ENCODE assay signal across 8 cellular contexts in the genomic region with DNA sequence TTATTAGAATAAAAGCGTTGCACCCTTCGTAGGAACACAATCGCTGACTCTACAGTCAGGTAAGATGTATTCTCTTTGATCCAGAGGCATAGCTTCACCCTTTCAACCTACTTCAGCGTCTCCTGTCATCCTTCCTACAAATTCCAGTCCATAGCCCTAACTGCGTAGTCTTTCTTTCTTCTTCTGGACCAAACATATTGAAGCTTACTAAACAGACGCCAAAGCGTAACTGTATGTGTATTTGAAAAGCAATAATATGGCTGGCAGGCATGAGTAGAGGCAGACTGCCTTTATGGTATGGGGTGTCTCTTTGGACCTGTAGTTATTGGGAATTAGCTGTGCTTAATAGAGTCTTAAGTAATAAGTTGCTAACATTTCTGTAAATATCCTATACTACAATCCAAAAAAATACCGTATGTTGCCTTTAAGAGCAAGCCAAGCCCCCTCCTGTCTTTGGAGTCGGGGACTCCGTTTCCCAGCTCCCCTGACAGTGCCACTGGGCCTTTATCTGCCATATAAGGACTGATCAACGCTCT. TPM values are rescaled to one million over a fixed set of nuclear protein-coding genes. Genes with fewer than 3 reads are reported as not detected.
DNase-seq lines count a peak whose midpoint lies in the region; ATAC-seq, FAIRE-seq and TF ChIP-seq lines count a peak whose summit lies in the region.

No MANE protein-coding gene starts in this region.

- peaks cover 27% of the 10 kb centered on the region; the same call in 1 of the 2 replicates for H3K79me2 ChIP-seq in OCI-LY7 (ENCODE audit: insufficient read depth, low read depth, low read length)
- peaks cover 3% of the 10 kb centered on the region for H3K79me2 ChIP-seq in endothelial cell of umbilical vein (ENCODE audit: control insufficient read depth, insufficient read depth, low read length)
- peaks cover 41% of the 10 kb centered on the region for H3K79me2 ChIP-seq in parathyroid adenoma

- H4K20me1 ChIP-seq in OCI-LY7 (ENCODE audit: insufficient read depth, low read length) (no peaks in the 10 kb centered on the region), endothelial cell of umbilical vein (replicated peaks; ENCODE audit: control insufficient read depth, extremely low read depth, insufficient read depth, low read length) (no peaks in the 10 kb centered on the region)

- H3K9me3 ChIP-seq in ES-I3 (ENCODE audit: control insufficient read depth, insufficient read depth, low read length) (no peaks in the 10 kb centered on the region), OCI-LY7 (ENCODE audit: low read length) (peaks cover 22% of the 10 kb centered on the region; the same call in 1 of the 2 replicates), endothelial cell of umbilical vein (replicated peaks; ENCODE audit: control insufficient read depth, insufficient read depth, low read length) (no peaks in the 10 kb centered on the region), parathyroid adenoma (ENCODE audit: control insufficient read depth, low read length) (no peaks in the 10 kb centered on the region)

- H3K9me2 ChIP-seq in OCI-LY7 (ENCODE audit: insufficient read depth, low read length): no peaks in the 10 kb centered on the region

- H3K4me1 ChIP-seq in ES-I3 (ENCODE audit: insufficient read depth, low read length) (no peaks in the 10 kb centered on the region), OCI-LY7 (ENCODE audit: insufficient read depth, low read length, poor library complexity, severe bottlenecking) (peaks cover 16% of the 10 kb centered on the region), endothelial cell of umbilical vein (ENCODE audit: control insufficient read depth, extremely low read depth, insufficient read depth, low read length) (peaks cover 10% of the 10 kb centered on the region), parathyroid adenoma (peaks cover 12% of the 10 kb centered on the region)

- peak overlapping the region; percentile 41 for H3K9ac ChIP-seq in ES-I3 (ENCODE audit: low read depth, low read length)
- peak overlapping the region; percentile 2 for H3K9ac ChIP-seq in endothelial cell of umbilical vein (replicated peaks; ENCODE audit: extremely low read depth, insufficient read depth, low read length)
- no peak overlapping the region for H3K9ac ChIP-seq in parathyroid adenoma

- TF ChIP-seq CTCF in OCI-LY7 (conservative IDR thresholded peaks at IDR 0.05; ENCODE audit: low read length): no peak
- no peak for TF ChIP-seq CTCF in endothelial cell of umbilical vein (IDR thresholded peaks at IDR 0.05; ENCODE audit: extremely low read depth in 1 of 2, insufficient read depth in 1 of 2, low read depth in 1 of 2, low read length in 2 of 2)
- no peak for TF ChIP-seq CTCF in parathyroid adenoma (IDR thresholded peaks at IDR 0.05)

- no peaks in the 10 kb centered on the region for H3K36me3 ChIP-seq in ES-I3 (ENCODE audit: insufficient read depth, low read length)
- peaks cover 17% of the 10 kb centered on the region for H3K36me3 ChIP-seq in OCI-LY7 (ENCODE audit: insufficient read depth, low read length)
- peaks cover 0 to 3% of the 10 kb centered on the region in 2 experiments for H3K36me3 ChIP-seq in endothelial cell of umbilical vein (ENCODE audit: control insufficient read depth in 2 of 2, extremely low read depth in 1 of 2, insufficient read depth in 2 of 2, low read length in 2 of 2)
- H3K36me3 ChIP-seq in parathyroid adenoma (ENCODE audit: control insufficient read depth, insufficient read depth, low read length): no peaks in the 10 kb centered on the region

- intact Hi-C loops in OCI-LY7 (cut with micrococcal nuclease; ENCODE audit: unreplicated experiment): loop anchor here (1.0 kb wide), 1 partner anchor 26 kb away; the partner anchor contains the start of genes TRAPPC2B and ZNF547
- intact Hi-C loops in endothelial cell of umbilical vein (cut with micrococcal nuclease): loop anchor here (1.0 kb wide), 7 partner anchors 22 to 225 kb away; partner anchors contain the start of genes TRAPPC2B, ZNF134, ZNF17 and ZNF304

- no peaks in the 10 kb centered on the region for H3K9me1 ChIP-seq in endothelial cell of umbilical vein (replicated peaks; ENCODE audit: control insufficient read depth, extremely low read depth, insufficient read depth, low read length)

- no peak for FAIRE-seq in endothelial cell of umbilical vein (lab: Jason Lieb, UNC)

- H3K27me3 ChIP-seq in endothelial cell of umbilical vein (ENCODE audit: control insufficient read depth in 2 of 2, insufficient read depth in 2 of 2, low read length in 2 of 2) (no peaks in the 10 kb centered on the region), parathyroid adenoma (ENCODE audit: control insufficient read depth, insufficient read depth, low read length) (no peaks in the 10 kb centered on the region)

- dilution Hi-C loops in endothelial cell of umbilical vein (cut with MboI; ENCODE audit: extremely low pct_ligation_motif_present, low sequenced_read_pairs): loop anchor here (10.0 kb wide), 1 partner anchor 204 kb away; no protein-coding TSS in a partner anchor

- peak overlapping the region; percentile 100 for H2AFZ ChIP-seq in OCI-LY7 (ENCODE audit: low read length)
- H2AFZ ChIP-seq in endothelial cell of umbilical vein (ENCODE audit: low read depth, low read length): peak overlapping the region; percentile 97
- H2AFZ ChIP-seq in parathyroid adenoma: peak overlapping the region; percentile 98

- CTCF ChIA-PET in OCI-LY7 (lab: Charles Lee; ENCODE audit: unreplicated experiment): no interaction called here
- CTCF ChIA-PET in endothelial cell of umbilical vein (lab: Charles Lee): interaction anchor here (0.8 to 1.1 kb wide), 6 partner anchors 21 to 98 kb away, joined by 3 to 5 read pairs (median 4); partner anchors contain the start of genes ZNF304 and ZNF419

- H3K4me2 ChIP-seq in OCI-LY7 (ENCODE audit: low read length) (peak overlapping the region; percentile 53), endothelial cell of umbilical vein (ENCODE audit: insufficient read depth, low read length) (peak overlapping the region; percentile 32), parathyroid adenoma (ENCODE audit: low read length) (peak overlapping the region; percentile 50)

- BruUV-seq in OCI-LY7 (replicated peaks; lab: Mats Ljungman, UMichigan) (no TSS peak), endothelial cell of umbilical vein (replicated peaks; lab: Mats Ljungman, UMichigan) (TSS peak; percentile 85)

- DNase-seq in OCI-LY7 (ENCODE audit: low spot score) (no peak), endothelial cell of umbilical vein (ENCODE audit: low read depth, low spot score) (no peak), CD1c-positive myeloid dendritic cell (ENCODE audit: extremely low spot score) (no peak), NCI-H1092 (lab: John Stamatoyannopoulos, UW) (no peak), HK-2 (ENCODE audit: unreplicated experiment) (no peak)

- H3K4me3 ChIP-seq in OCI-LY7 (ENCODE audit: low read depth, low read length, poor library complexity, severe bottlenecking): peak overlapping the region; percentile 86
- H3K4me3 ChIP-seq in endothelial cell of umbilical vein (replicated peaks in 1 of 3; ENCODE audit: insufficient read depth in 1 of 3, low read depth in 1 of 3, low read length in 3 of 3): peak overlapping the region in 2 of 3 experiments; percentile 9 to 73
- H3K4me3 ChIP-seq in parathyroid adenoma (ENCODE audit: low read depth, low read length): peak overlapping the region; percentile 96

- POLR2A ChIA-PET in OCI-LY7 (lab: Charles Lee) (interaction anchor here (0.6 to 1.3 kb wide), 4 partner anchors 20 to 1165 kb away, joined by 3 read pairs; partner anchors contain the start of genes TRAPPC2B and ZNF547), endothelial cell of umbilical vein (lab: Charles Lee) (interaction anchor here (0.7 kb wide), 1 partner anchor 39 kb away, joined by 3 read pairs; no protein-coding TSS in a partner anchor)

- no peak for ATAC-seq in activated CD4-positive, CD25-positive, alpha-beta regulatory T cell treated with anti-CD3 and anti-CD28 coated beads, Interleukin-2, amount 50 U/mL, for 24 hours

- TF ChIP-seq POLR2A in endothelial cell of umbilical vein (IDR thresholded peaks at IDR 0.05; ENCODE audit: low read depth, low read length): no peak

- peak overlapping the region; percentile 14 for H3K27ac ChIP-seq in OCI-LY7 (ENCODE audit: low read depth, low read length, poor library complexity, severe bottlenecking)
- H3K27ac ChIP-seq in endothelial cell of umbilical vein (ENCODE audit: insufficient read depth, low read depth, low read length): no peak overlapping the region
- peak overlapping the region; percentile 95 for H3K27ac ChIP-seq in parathyroid adenoma

RNA-seq across cellular contexts. Expression of gene ZNF548, which starts 0.4 kb away (rescaled TPM):
- 18.9 and 23.9 TPM in 2 replicates for total RNA-seq in OCI-LY7 (2014; rRNA removed; shearing (Covaris generic))
- total RNA-seq in OCI-LY7 (2022) (41.8 and 42.4 TPM in 2 replicates), endothelial cell of umbilical vein (7.8 and 8.8 TPM in 2 replicates)
- polyA plus RNA-seq in endothelial cell of umbilical vein: 7.5 and 7.7 TPM in 2 replicates
- 4.8 and 5.2 TPM in 2 replicates for polyA plus RNA-seq in endothelial cell of umbilical vein (2011; cell fraction: cytosol; rRNA removed)
- polyA plus RNA-seq in endothelial cell of umbilical vein (2011; cell fraction: nucleus; rRNA removed): 12.1 and 16.3 TPM in 2 replicates
- 3.9 TPM in 2 replicates for polyA plus RNA-seq in endothelial cell of umbilical vein (2012)
- 26.3 and 42.8 TPM in 2 replicates for polyA minus RNA-seq in endothelial cell of umbilical vein
- polyA minus RNA-seq in endothelial cell of umbilical vein (2011; cell fraction: cytosol; rRNA and poly(A)+ RNA removed): 10.3 TPM
- 11.2 and 16.2 TPM in 2 replicates for polyA minus RNA-seq in endothelial cell of umbilical vein (2011; cell fraction: nucleus; rRNA and poly(A)+ RNA removed)

RNA-seq across cellular contexts. Expression of gene ZNF17, which starts 21.7 kb away (rescaled TPM):
- total RNA-seq in OCI-LY7 (2014; rRNA removed; shearing (Covaris generic)): 18.9 and 31.4 TPM in 2 replicates
- 14.9 and 15.9 TPM in 2 replicates for total RNA-seq in OCI-LY7 (2022)
- 4.7 and 6.4 TPM in 2 replicates for total RNA-seq in endothelial cell of umbilical vein
- polyA plus RNA-seq in endothelial cell of umbilical vein: 2.4 and 3.0 TPM in 2 replicates
- polyA plus RNA-seq in endothelial cell of umbilical vein (2011; cell fraction: cytosol; rRNA removed): 4.0 and 4.2 TPM in 2 replicates
- 5.5 and 5.6 TPM in 2 replicates for polyA plus RNA-seq in endothelial cell of umbilical vein (2011; cell fraction: nucleus; rRNA removed)
- 2.5 and 3.7 TPM in 2 replicates for polyA plus RNA-seq in endothelial cell of umbilical vein (2012)
- 11.3 and 16.1 TPM in 2 replicates for polyA minus RNA-seq in endothelial cell of umbilical vein
- polyA minus RNA-seq in endothelial cell of umbilical vein (2011; cell fraction: cytosol; rRNA and poly(A)+ RNA removed): 5.2 TPM
- polyA minus RNA-seq in endothelial cell of umbilical vein (2011; cell fraction: nucleus; rRNA and poly(A)+ RNA removed): 10.6 and 12.7 TPM in 2 replicates

RNA-seq across cellular contexts. Expression of gene TRAPPC2B, which starts 25.9 kb away (rescaled TPM):
- 12.7 and 19.3 TPM in 2 replicates for total RNA-seq in OCI-LY7 (2014; rRNA removed; shearing (Covaris generic))
- total RNA-seq in OCI-LY7 (2022) (8.7 and 9.8 TPM in 2 replicates), endothelial cell of umbilical vein (6.3 and 7.5 TPM in 2 replicates)
- polyA plus RNA-seq in endothelial cell of umbilical vein: 21.1 and 24.3 TPM in 2 replicates
- polyA plus RNA-seq in endothelial cell of umbilical vein (2011; cell fraction: cytosol; rRNA removed): 16.5 and 16.6 TPM in 2 replicates
- 5.2 and 7.9 TPM in 2 replicates for polyA plus RNA-seq in endothelial cell of umbilical vein (2011; cell fraction: nucleus; rRNA removed)
- 11.7 and 13.5 TPM in 2 replicates for polyA plus RNA-seq in endothelial cell of umbilical vein (2012)
- polyA minus RNA-seq in endothelial cell of umbilical vein: 5.8 and 6.7 TPM in 2 replicates
- 4.4 TPM for polyA minus RNA-seq in endothelial cell of umbilical vein (2011; cell fraction: cytosol; rRNA and poly(A)+ RNA removed)
- 2.9 and 3.8 TPM in 2 replicates for polyA minus RNA-seq in endothelial cell of umbilical vein (2011; cell fraction: nucleus; rRNA and poly(A)+ RNA removed)

RNA-seq across cellular contexts. Expression of gene ZNF547, which starts 25.9 kb away (rescaled TPM):
- total RNA-seq in OCI-LY7 (2014; rRNA removed; shearing (Covaris generic)): 2.8 and 3.9 TPM in 2 replicates
- 4.5 and 4.8 TPM in 2 replicates for total RNA-seq in OCI-LY7 (2022)
- total RNA-seq in endothelial cell of umbilical vein: 2.7 and 3.2 TPM in 2 replicates
- polyA plus RNA-seq in endothelial cell of umbilical vein: 1.9 and 3.1 TPM in 2 replicates
- polyA plus RNA-seq in endothelial cell of umbilical vein (2011; cell fraction: cytosol; rRNA removed): 0.79 and 0.88 TPM in 2 replicates
- 2.0 and 3.4 TPM in 2 replicates for polyA plus RNA-seq in endothelial cell of umbilical vein (2011; cell fraction: nucleus; rRNA removed)
- polyA plus RNA-seq in endothelial cell of umbilical vein (2012): 1.4 and 1.7 TPM in 2 replicates
- 4.5 and 6.3 TPM in 2 replicates for polyA minus RNA-seq in endothelial cell of umbilical vein
- polyA minus RNA-seq in endothelial cell of umbilical vein (2011; cell fraction: cytosol; rRNA and poly(A)+ RNA removed): 1.8 TPM
- polyA minus RNA-seq in endothelial cell of umbilical vein (2011; cell fraction: nucleus; rRNA and poly(A)+ RNA removed): 1.7 and 2.0 TPM in 2 replicates

RNA-seq across cellular contexts. Expression of gene ZNF304, which starts 38.2 kb away (rescaled TPM):
- 5.0 and 6.8 TPM in 2 replicates for total RNA-seq in OCI-LY7 (2014; rRNA removed; shearing (Covaris generic))
- 5.8 and 6.8 TPM in 2 replicates for total RNA-seq in OCI-LY7 (2022)
- 5.3 and 5.6 TPM in 2 replicates for total RNA-seq in endothelial cell of umbilical vein
- 2.4 and 2.5 TPM in 2 replicates for polyA plus RNA-seq in endothelial cell of umbilical vein
- 2.1 and 2.7 TPM in 2 replicates for polyA plus RNA-seq in endothelial cell of umbilical vein (2011; cell fraction: cytosol; rRNA removed)
- polyA plus RNA-seq in endothelial cell of umbilical vein (2011; cell fraction: nucleus; rRNA removed): 4.0 and 4.2 TPM in 2 replicates
- 3.4 and 3.7 TPM in 2 replicates for polyA plus RNA-seq in endothelial cell of umbilical vein (2012)
- 10.1 and 10.8 TPM in 2 replicates for polyA minus RNA-seq in endothelial cell of umbilical vein
- 3.2 TPM for polyA minus RNA-seq in endothelial cell of umbilical vein (2011; cell fraction: cytosol; rRNA and poly(A)+ RNA removed)
- 4.5 and 5.0 TPM in 2 replicates for polyA minus RNA-seq in endothelial cell of umbilical vein (2011; cell fraction: nucleus; rRNA and poly(A)+ RNA removed)

Comparison
In these comparisons a context has a peak if more than half of its experiments do, and no peak if none do; other contexts are left out.
1. H3K4me3 ChIP-seq: peak in every context shown above with its lines; median percentile 96 in parathyroid adenoma; 86 in OCI-LY7; 41 in endothelial cell of umbilical vein.